ENCODE assay signal across 14 cellular contexts in the genomic region with DNA sequence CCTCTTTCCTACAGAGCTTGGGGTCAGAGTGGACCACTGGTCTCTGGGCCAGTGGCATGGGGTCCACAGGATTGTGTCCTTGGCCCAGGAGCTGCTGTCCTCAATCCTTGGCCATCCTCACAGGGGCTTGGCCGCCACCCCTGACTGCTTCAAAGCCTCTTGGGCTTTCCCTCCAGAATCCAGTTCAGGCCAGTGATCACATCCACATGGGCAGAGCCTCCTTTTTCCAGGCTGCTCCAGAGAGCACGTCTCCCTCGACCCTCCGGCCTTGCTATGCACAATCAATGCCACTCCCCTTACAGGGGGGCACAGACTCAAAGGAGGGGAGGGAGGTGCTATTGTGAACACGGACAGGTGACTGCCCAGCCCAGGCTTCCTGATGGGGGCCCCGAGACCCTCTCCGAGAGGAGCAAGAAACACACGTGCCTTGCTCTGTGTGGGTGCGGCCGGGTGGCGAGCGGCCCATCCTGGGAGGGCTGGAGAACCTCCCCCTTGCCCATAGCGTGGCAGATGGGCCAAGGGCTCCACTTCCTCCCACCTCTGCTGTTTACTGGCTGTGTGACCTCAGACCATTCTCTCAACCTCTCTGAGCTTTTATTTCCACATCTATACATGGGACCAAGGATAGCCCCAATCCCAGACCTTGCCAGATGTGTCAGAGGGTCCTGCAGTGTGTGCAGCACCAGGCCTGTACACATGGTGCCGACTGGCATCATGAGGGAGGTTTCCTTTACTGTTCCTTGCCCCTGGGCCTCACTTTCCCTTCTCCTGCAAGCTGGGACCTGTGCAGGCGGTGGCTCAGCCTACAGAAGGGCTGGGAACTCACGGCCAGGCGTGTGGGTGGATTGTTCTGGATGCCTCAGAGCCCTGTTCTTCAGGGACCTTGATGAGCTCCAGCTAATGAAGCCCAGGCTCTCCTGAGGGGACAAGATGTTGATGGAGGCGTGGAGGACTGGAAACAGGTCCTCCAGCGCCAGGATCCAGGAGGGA.
A peak's percentile ranks its signal among the peaks of the same experiment; 100 is the strongest.
DNase-seq lines count a peak whose midpoint lies in the region; ATAC-seq and TF ChIP-seq lines count a peak whose summit lies in the region.
"Had no signal": no experiment of that assay in that cellular context is flagged by ENCODE, and none has a peak within 500 bp of the region (broad histone marks: within the 10 kb centered on the region; RNA-seq: fewer than 3 reads in every experiment).

No MANE protein-coding gene starts in this region.

- H4K20me1 ChIP-seq in BLaER1 treated with 17β-estradiol and CSF1 and Interleukin-3, amounts not matched to agents 10 nM and 100 nM, result peaks cover 0 to 50% (median 12%) of the 10 kb centered on the region in 11 experiments; a peak in 13 of 22 replicates

- DNase-seq in RWPE1 (ENCODE audit: low spot score), result peak; percentile 70
- DNase-seq in glutamatergic neuron, result peak; percentile 15
- DNase-seq in nephron progenitor cell, result no peak
- no peak for DNase-seq in NCI-H2081 (lab: John Stamatoyannopoulos, UW)
- no peak for DNase-seq in stimulated activated naive CD4-positive, alpha-beta T cell (lab: John Stamatoyannopoulos, UW)
- DNase-seq in NCI-H510A (lab: John Stamatoyannopoulos, UW), result no peak
- DNase-seq: activated CD4-positive, alpha-beta T cell treated with anti-CD3 and anti-CD28 coated beads, Interleukin-2, amount 50 U/mL, for 1 hour; activated T-cell treated with anti-CD3 and anti-CD28 coated beads for 4 hours; MV-4-11; retina had no signal

- H3K36me3 Mint-ChIP-seq in glutamatergic neuron (ENCODE audit: unreplicated experiment) (peaks cover 4% of the 10 kb centered on the region), nephron progenitor cell (ENCODE audit: low read depth) (no peaks in the 10 kb centered on the region)
- H3K36me3 Mint-ChIP-seq: activated naive CD4-positive, alpha-beta T cell treated with anti-CD3 and anti-CD28 coated beads, Interleukin-2, amount 10 ng/mL, durations not matched to agents 7 days and 5 days had no signal

- H3K36me3 ChIP-seq in BLaER1 treated with 17β-estradiol and CSF1 and Interleukin-3, amounts not matched to agents 10 nM and 100 nM, result no peaks in the 10 kb centered on the region

- CTCF ChIA-PET in RWPE1 (lab: Yijun Ruan, JAX), result interaction anchor here (0.6 to 1.5 kb wide), 3 partner anchors 8 to 227 kb away, joined by 3 read pairs; no protein-coding TSS in a partner anchor

- no peak overlapping the region for H3K4me3 ChIP-seq in BLaER1 treated with 17β-estradiol and CSF1 and Interleukin-3, amounts not matched to agents 10 nM and 100 nM

- peaks cover 15% of the 10 kb centered on the region for H3K27me3 Mint-ChIP-seq in glutamatergic neuron (ENCODE audit: unreplicated experiment)
- H3K27me3 Mint-ChIP-seq in nephron progenitor cell (ENCODE audit: low read depth, poor library complexity), result peaks cover 11% of the 10 kb centered on the region

- H3K4me1 Mint-ChIP-seq in glutamatergic neuron (ENCODE audit: low read depth, unreplicated experiment), result peaks cover 34% of the 10 kb centered on the region
- H3K4me1 Mint-ChIP-seq in nephron progenitor cell, result peaks cover 87% of the 10 kb centered on the region
- H3K4me1 Mint-ChIP-seq: activated naive CD4-positive, alpha-beta T cell treated with anti-CD3 and anti-CD28 coated beads, Interleukin-2, amount 10 ng/mL, durations not matched to agents 7 days and 5 days had no signal

- H3K9me3 Mint-ChIP-seq in glutamatergic neuron (ENCODE audit: unreplicated experiment) (peaks cover 13% of the 10 kb centered on the region), nephron progenitor cell (no peaks in the 10 kb centered on the region)
- H3K9me3 Mint-ChIP-seq: neural crest cell had no signal

- no peaks in the 10 kb centered on the region for H3K9me3 ChIP-seq in BLaER1 treated with 17β-estradiol and CSF1 and Interleukin-3, amounts not matched to agents 10 nM and 100 nM (replicated peaks in 1 of 11)

- peaks cover 0 to 45% (median 0%) of the 10 kb centered on the region in 11 experiments; a peak in 9 of 22 replicates for H3K27me3 ChIP-seq in BLaER1 treated with 17β-estradiol and CSF1 and Interleukin-3, amounts not matched to agents 10 nM and 100 nM

- H3K27ac ChIP-seq in BLaER1 treated with 17β-estradiol and CSF1 and Interleukin-3, amounts not matched to agents 10 nM and 100 nM, result 0 out of 22 replicates have a peak overlapping the region, but pooled peaks of 1 of the 11 experiments have one; percentile 14
- H3K27ac ChIP-seq in RWPE1, result peak overlapping the region; percentile 97

- H3K27ac Mint-ChIP-seq in glutamatergic neuron (ENCODE audit: unreplicated experiment) (no peak overlapping the region), nephron progenitor cell (no peak overlapping the region)
- H3K27ac Mint-ChIP-seq: activated naive CD4-positive, alpha-beta T cell treated with anti-CD3 and anti-CD28 coated beads, Interleukin-2, amount 10 ng/mL, durations not matched to agents 7 days and 5 days had no signal

- no peak for ATAC-seq in GM21367 (IDR thresholded peaks at IDR 0.05; ENCODE audit: unreplicated experiment)

- POLR2A ChIA-PET in RWPE1 (lab: Yijun Ruan, JAX; ENCODE audit: low non-redundant PET), result interaction anchor here (0.8 kb wide), 1 partner anchor 9 kb away, joined by 3 read pairs; no protein-coding TSS in a partner anchor

- H3K9ac ChIP-seq in BLaER1 treated with 17β-estradiol and CSF1 and Interleukin-3, amounts not matched to agents 10 nM and 100 nM, result peak overlapping the region in 2 of 11 experiments; percentile 37 to 40; a peak in 4 of 22 replicates

- no peak overlapping the region for H3K4me3 Mint-ChIP-seq in glutamatergic neuron (ENCODE audit: unreplicated experiment)
- peak overlapping the region; percentile 55 for H3K4me3 Mint-ChIP-seq in nephron progenitor cell
- H3K4me3 Mint-ChIP-seq: activated naive CD4-positive, alpha-beta T cell treated with anti-CD3 and anti-CD28 coated beads, Interleukin-2, amount 10 ng/mL, durations not matched to agents 7 days and 5 days; neural crest cell had no signal

- peaks cover 9 to 80% (median 69%) of the 10 kb centered on the region in 10 experiments for H3K4me1 ChIP-seq in BLaER1 treated with 17β-estradiol and CSF1 and Interleukin-3, amounts not matched to agents 10 nM and 100 nM

- H3K4me2 ChIP-seq in BLaER1 treated with 17β-estradiol and CSF1 and Interleukin-3, amounts not matched to agents 10 nM and 100 nM, result peak overlapping the region in 9 of 11 experiments; percentile 38 to 92 (median 81); a peak in 16 of 22 replicates

- no peak for TF ChIP-seq CTCF in RWPE1 (conservative IDR thresholded peaks at IDR 0.05; ENCODE audit: low read depth)
- TF ChIP-seq CTCF in glutamatergic neuron (IDR thresholded peaks at IDR 0.05; ENCODE audit: partially characterized antibody, unreplicated experiment), result no peak
- no peak for TF ChIP-seq CTCF in nephron progenitor cell (IDR thresholded peaks at IDR 0.05)

Comparison
In these comparisons a context has a peak if more than half of its experiments do, and no peak if none do; other contexts are left out.
1. DNase-seq: peak in RWPE1 (single experiment) and glutamatergic neuron (single experiment); none in nephron progenitor cell (single experiment), NCI-H2081 (0 of 2), stimulated activated naive CD4-positive, alpha-beta T cell (0 of 6) and NCI-H510A (single experiment).